8 cellular contexts compared by ENCODE assay signal in genomic region chr2:96531872-96532505, GRCh38. TPM values are rescaled to one million over a fixed set of nuclear protein-coding genes. Genes with fewer than 3 reads are reported as not detected.
A peak's percentile ranks its signal among the peaks of the same experiment; 100 is the strongest.
DNase-seq lines count a peak whose midpoint lies in the region; ATAC-seq and TF ChIP-seq lines count a peak whose summit lies in the region.

No MANE protein-coding gene starts in this region.

- H3K4me1 ChIP-seq in NT2/D1 (ENCODE audit: insufficient read depth, insufficient read length) (peaks cover 22% of the 10 kb centered on the region), mesodermal cell (ENCODE audit: control insufficient read depth, insufficient read depth, low read length, poor library complexity, severe bottlenecking) (peaks cover 39% of the 10 kb centered on the region)

- peaks cover 57% of the 10 kb centered on the region for H3K27me3 ChIP-seq in NT2/D1 (ENCODE audit: insufficient read depth, insufficient read length)

- H3K27ac ChIP-seq in mesodermal cell (ENCODE audit: low read depth, low read length, severe bottlenecking) = peak overlapping the region; percentile 82

- H3K36me3 Mint-ChIP-seq in endothelial cell (ENCODE audit: low read depth, unreplicated experiment) = no peaks in the 10 kb centered on the region

- peak overlapping the region; percentile 56 for H3K4me3 ChIP-seq in GM12865 (ENCODE audit: low read depth, low read length)
- H3K4me3 ChIP-seq in NT2/D1 (ENCODE audit: insufficient read length, low read depth) = peak overlapping the region; percentile 27
- H3K4me3 ChIP-seq in mesodermal cell (ENCODE audit: extremely low read depth, insufficient read depth, low read length, poor library complexity, severe bottlenecking) = peak overlapping the region; percentile 18

- H3K27me3 Mint-ChIP-seq in endothelial cell (ENCODE audit: unreplicated experiment) = peaks cover 1% of the 10 kb centered on the region

- no peaks in the 10 kb centered on the region for H3K36me3 ChIP-seq in NT2/D1 (ENCODE audit: insufficient read depth, insufficient read length, low read length)
- no peaks in the 10 kb centered on the region for H3K36me3 ChIP-seq in mesodermal cell (ENCODE audit: control insufficient read depth, insufficient read depth, low read length)

- H3K9me3 ChIP-seq in NT2/D1 (ENCODE audit: insufficient read depth, low read length) (no peaks in the 10 kb centered on the region), mesodermal cell (ENCODE audit: control insufficient read depth, low read length) (no peaks in the 10 kb centered on the region)

- H3K4me3 Mint-ChIP-seq in endothelial cell (ENCODE audit: unreplicated experiment) = peak overlapping the region; percentile 88

- no peak for ATAC-seq in GM21528 (IDR thresholded peaks at IDR 0.05; ENCODE audit: low FRiP score, unreplicated experiment)

- no peak overlapping the region for H3K27ac Mint-ChIP-seq in endothelial cell (ENCODE audit: unreplicated experiment)

- H3K9ac ChIP-seq in NT2/D1 (ENCODE audit: insufficient read length, low read depth) = peak overlapping the region; percentile 57

- no peaks in the 10 kb centered on the region for H3K9me3 Mint-ChIP-seq in endothelial cell (ENCODE audit: unreplicated experiment)

- 5 to 8% methylated on average over 10 to 11 of the region's 23 CpGs for WGBS in mesodermal cell (ENCODE audit: insufficient coverage in 2 of 2), 2 experiments

- peaks cover 16% of the 10 kb centered on the region for H3K4me1 Mint-ChIP-seq in endothelial cell (ENCODE audit: unreplicated experiment)

- peak; percentile 94 for DNase-seq in GM12865 (ENCODE audit: low read depth)
- peak; percentile 100 for DNase-seq in HS-5 (ENCODE audit: low read depth)
- no peak for DNase-seq in NT2/D1 (ENCODE audit: low read depth, low spot score)
- DNase-seq in activated T-cell treated with anti-CD3 and anti-CD28 coated beads for 1 hour (ENCODE audit: low read depth) = peak; percentile 84
- peak; percentile 48 for DNase-seq in endothelial cell (ENCODE audit: low spot score)
- DNase-seq in stimulated activated CD8-positive, alpha-beta memory T cell treated with anti-CD3 and anti-CD28 coated beads, Interleukin-12 subunit alpha, Interleukin-12 subunit beta, amount 100 ng/mL, for 4 hours (ENCODE audit: low read depth) = peak; percentile 64

- no peak for TF ChIP-seq CTCF in GM12865 (IDR thresholded peaks at IDR 0.05; ENCODE audit: insufficient read depth, low read depth, low read length, missing control alignments)
- no peak for TF ChIP-seq CTCF in endothelial cell (IDR thresholded peaks at IDR 0.05; ENCODE audit: unreplicated experiment)

RNA-seq across cellular contexts. Expression of gene ARID5A, which starts 4.6 kb away (rescaled TPM):
- total RNA-seq in endothelial cell (ENCODE audit: unreplicated experiment) = 16.4 TPM
- 7.7 TPM for polyA plus RNA-seq in mesodermal cell (2013, experiment 1 of 2)
- polyA plus RNA-seq in mesodermal cell (2013, experiment 2 of 2) = 5.0 TPM

RNA-seq across cellular contexts. Expression of gene NEURL3, which starts 26.8 kb away (rescaled TPM):
- not detected for total RNA-seq in endothelial cell (ENCODE audit: unreplicated experiment)
- polyA plus RNA-seq in mesodermal cell (2013, experiment 1 of 2) = not detected
- not detected for polyA plus RNA-seq in mesodermal cell (2013, experiment 2 of 2)
